In genomic region chr7:148700693-148701092, GRCh38 we compare ENCODE assay signal across 9 cellular contexts. TPM values are rescaled to one million over a fixed set of nuclear protein-coding genes. Genes with fewer than 3 reads are reported as not detected.
DNase-seq lines count a peak whose midpoint lies in the region; ATAC-seq and TF ChIP-seq lines count a peak whose summit lies in the region.
"Had no signal": no experiment of that assay in that cellular context is flagged by ENCODE, and none has a peak within 500 bp of the region (broad histone marks: within the 10 kb centered on the region; RNA-seq: fewer than 3 reads in every experiment).

No MANE protein-coding gene starts in this region.

- no peak overlapping the region for H3K23ac ChIP-seq in neuronal stem cell (ENCODE audit: low read depth, low read length, poor library complexity)

- no peak for ATAC-seq in left cardiac atrium
- ATAC-seq in HG02610 (IDR thresholded peaks at IDR 0.05; ENCODE audit: unreplicated experiment): no peak
- ATAC-seq in GM21723 (IDR thresholded peaks at IDR 0.05; ENCODE audit: unreplicated experiment): no peak

- H3K18ac ChIP-seq in neuronal stem cell (ENCODE audit: low read length): no peak overlapping the region

- no peak overlapping the region for H4K91ac ChIP-seq in neuronal stem cell (ENCODE audit: low read depth, low read length, poor library complexity)

- H2BK15ac ChIP-seq in neuronal stem cell (ENCODE audit: low read length): no peak overlapping the region

- H3K4ac ChIP-seq in neuronal stem cell (ENCODE audit: low read length): no peak overlapping the region

- H4K8ac ChIP-seq in neuronal stem cell (ENCODE audit: low read depth, low read length): no peak overlapping the region

- DNase-seq in left cardiac atrium (peak; percentile 28), cardiac septum (ENCODE audit: low spot score) (no peak), neuronal stem cell (ENCODE audit: low spot score) (no peak), iPS-NIHi11 (ENCODE audit: low spot score) (no peak)
- DNase-seq in effector memory CD4-positive, alpha-beta T cell: peak; percentile 5 to 26 (median 11)

- H3K4me1 ChIP-seq in effector memory CD4-positive, alpha-beta T cell (ENCODE audit: control insufficient read depth, insufficient read depth, low read length, poor library complexity, severe bottlenecking): peaks cover 20% of the 10 kb centered on the region
- peaks cover 16 to 18% of the 10 kb centered on the region in 2 donors for H3K4me1 ChIP-seq in neuronal stem cell (ENCODE audit: control insufficient read depth in 2 of 2, insufficient read depth in 1 of 2, low read depth in 1 of 2, low read length in 2 of 2)

- intact Hi-C loops in left cardiac atrium (cut with DNase I): loop anchor here in 1 of 2 donors (10.0 kb wide), 1 partner anchor 74 kb away; no protein-coding TSS in a partner anchor
- intact Hi-C loops in cardiac septum (cut with DNase I): loop anchor here (10.0 kb wide), 1 partner anchor 264 kb away; no protein-coding TSS in a partner anchor

- no peak overlapping the region for H2AK5ac ChIP-seq in neuronal stem cell (ENCODE audit: low read depth, low read length)

- H3K27me3 ChIP-seq in effector memory CD4-positive, alpha-beta T cell (replicated peaks; ENCODE audit: control insufficient read depth, insufficient read depth, low read length, poor library complexity, severe bottlenecking): no peaks in the 10 kb centered on the region
- no peaks in the 10 kb centered on the region for H3K27me3 ChIP-seq in neuronal stem cell (ENCODE audit: control insufficient read depth in 3 of 3, insufficient read depth in 3 of 3, low read depth in 1 of 3, low read length in 3 of 3)

- no peak overlapping the region for H2BK12ac ChIP-seq in neuronal stem cell (ENCODE audit: low read length)

- H3K9me3 ChIP-seq in effector memory CD4-positive, alpha-beta T cell (ENCODE audit: control insufficient read depth, low read length): no peaks in the 10 kb centered on the region
- H3K9me3 ChIP-seq in neuronal stem cell (replicated peaks in 1 of 2; ENCODE audit: control insufficient read depth in 2 of 2, insufficient read depth in 1 of 2, low read depth in 1 of 2, low read length in 2 of 2): no peaks in the 10 kb centered on the region

- H3K4me2 ChIP-seq in neuronal stem cell (ENCODE audit: insufficient read depth, low read length, poor library complexity, severe bottlenecking): peak overlapping the region; percentile 62

- H3K79me1 ChIP-seq in neuronal stem cell (ENCODE audit: low read depth, low read length): peaks cover 7% of the 10 kb centered on the region

- H2BK5ac ChIP-seq in neuronal stem cell (ENCODE audit: low read length): no peak overlapping the region

- H3K9ac ChIP-seq in neuronal stem cell (ENCODE audit: low read depth, low read length, poor library complexity): no peak overlapping the region

- H2AFZ ChIP-seq in neuronal stem cell (ENCODE audit: low read length): no peak overlapping the region

- H2BK120ac ChIP-seq in neuronal stem cell (ENCODE audit: low read depth, low read length): no peak overlapping the region

- H3K27ac ChIP-seq in VCaP (peak overlapping the region; percentile 98), neuronal stem cell (replicated peaks; ENCODE audit: low read length) (no peak overlapping the region)
- no peak overlapping the region for H3K27ac ChIP-seq in effector memory CD4-positive, alpha-beta T cell (ENCODE audit: insufficient read depth, low read length, poor library complexity, severe bottlenecking)

- no peak overlapping the region for H3K4me3 ChIP-seq in effector memory CD4-positive, alpha-beta T cell (ENCODE audit: insufficient read depth, low read depth, low read length, poor library complexity, severe bottlenecking)
- peak overlapping the region in 1 of 2 donors; percentile 75 for H3K4me3 ChIP-seq in neuronal stem cell (ENCODE audit: low read length in 2 of 2)
- H3K4me3 ChIP-seq: lung had no signal

- no peaks in the 10 kb centered on the region for H3K36me3 ChIP-seq in effector memory CD4-positive, alpha-beta T cell (ENCODE audit: control insufficient read depth, insufficient read depth, low read length)
- H3K36me3 ChIP-seq in neuronal stem cell (replicated peaks in 1 of 2; ENCODE audit: control insufficient read depth in 2 of 2, insufficient read depth in 2 of 2, low read length in 2 of 2): no peaks in the 10 kb centered on the region

- no peak for TF ChIP-seq CTCF in VCaP (conservative IDR thresholded peaks at IDR 0.05)

- H3K14ac ChIP-seq in neuronal stem cell (ENCODE audit: low read length): no peak overlapping the region

- no CpG with 5 or more reads among the region's 4 CpGs for WGBS in neuronal stem cell (ENCODE audit: extremely low coverage in 2 of 2, insufficient read length in 2 of 2, insufficient replicate concordance in 1 of 2), 2 donors

RNA-seq across cellular contexts. Expression of gene CUL1, which starts 2.0 kb away (rescaled TPM):
- 10 to 100 TPM; 40.8 to 52.2 TPM for total RNA-seq in left cardiac atrium
- total RNA-seq in cardiac septum: 42.3 TPM
- polyA plus RNA-seq in neuronal stem cell (2013, experiment 1 of 2): 45.2 TPM
- polyA plus RNA-seq in neuronal stem cell (2013, experiment 2 of 2): 44.5 TPM

Comparison
In these comparisons a context has a peak if more than half of its experiments do, and no peak if none do; other contexts are left out.
1. DNase-seq: peak in left cardiac atrium (single experiment) and effector memory CD4-positive, alpha-beta T cell (3 of 3); none in cardiac septum (single experiment), neuronal stem cell (single experiment) and iPS-NIHi11 (single experiment).